ENCODE assay signal across 10 cellular contexts in genomic region chr3:125188955-125189354, GRCh38.
"Had no signal": no experiment of that assay in that cellular context is flagged by ENCODE, and none has a peak within 500 bp of the region (broad histone marks: within the 10 kb centered on the region; RNA-seq: fewer than 3 reads in every experiment).

No MANE protein-coding gene starts in this region.

- H3K9me3 ChIP-seq: HAP-1 had no signal

- ATAC-seq: GM23338, HCT116 had no signal

- FAIRE-seq: HTR-8/SVneo had no signal

- H2AFZ ChIP-seq: GM23338 had no signal

- H3K4me2 ChIP-seq: GM23338, KMS-11 had no signal

- H3K4me3 ChIP-seq: GM23338, HAP-1 had no signal

- H3K9ac ChIP-seq: KMS-11 had no signal

- H3K27ac ChIP-seq: KMS-11 had no signal

- H3K36me3 ChIP-seq: HAP-1 had no signal

- DNase-seq: H7, HFFc6, IMR-90, Karpas-422, KBM-7 had no signal
